ENCODE assay signal across 8 cellular contexts in the genomic region with DNA sequence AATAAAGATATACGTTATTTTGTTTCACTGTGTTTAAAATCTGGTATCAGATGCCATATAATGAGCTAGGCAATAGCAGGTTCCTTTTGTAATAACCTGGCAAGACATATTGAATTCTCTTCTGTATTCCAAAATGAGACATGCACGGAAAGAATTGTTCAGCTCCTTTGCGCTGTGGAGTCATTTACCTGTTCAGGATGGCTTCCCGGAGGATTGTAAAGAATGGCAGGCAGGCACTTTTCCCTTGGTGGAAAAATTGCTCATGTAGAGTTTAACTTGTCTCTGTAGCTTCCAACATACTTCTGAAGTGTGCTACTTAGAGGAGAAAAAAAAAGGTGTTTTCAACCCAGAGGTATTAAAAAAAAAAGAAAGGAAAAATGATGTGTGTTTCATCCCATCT.
"Had no signal": no experiment of that assay in that cellular context is flagged by ENCODE, and none has a peak within 500 bp of the region (broad histone marks: within the 10 kb centered on the region; RNA-seq: fewer than 3 reads in every experiment).

No MANE protein-coding gene starts in this region.

- FAIRE-seq: H54, HTR-8/SVneo, K562 had no signal

- DNase-seq: GOT3, H9, HCEC 1CT, IMR-90, KG1 had no signal

- H3K4me3 ChIP-seq: K562 had no signal

- ATAC-seq: K562 had no signal
